In the genomic region with DNA sequence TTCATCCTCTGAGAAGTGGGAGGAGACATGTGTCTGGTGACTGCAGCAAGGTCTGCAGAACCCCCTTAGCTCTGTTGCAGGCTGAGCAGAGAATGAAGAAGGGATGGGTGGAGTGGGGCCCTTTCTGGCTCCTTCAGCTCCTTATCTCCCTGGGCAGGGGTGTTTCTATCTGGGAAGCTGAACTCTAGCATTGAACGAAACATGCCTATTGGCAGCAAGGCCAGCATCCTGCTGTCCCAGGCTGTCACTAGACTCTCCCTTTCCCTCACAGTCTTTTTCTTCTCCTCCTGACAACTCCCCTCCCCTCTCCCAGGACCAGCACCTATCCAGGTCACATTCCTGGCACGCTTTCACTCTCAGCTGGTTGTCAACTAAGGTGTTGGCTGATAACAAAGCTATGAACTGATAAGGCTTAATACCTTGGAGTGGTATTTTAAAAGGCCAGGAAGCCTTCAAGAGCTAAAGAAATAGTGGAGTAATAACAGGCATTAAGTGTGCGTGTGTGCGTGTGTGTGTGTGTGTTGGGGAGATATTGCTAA, we compare ENCODE assay signal across 15 cellular contexts.
"Had no signal": no experiment of that assay in that cellular context is flagged by ENCODE, and none has a peak within 500 bp of the region (broad histone marks: within the 10 kb centered on the region; RNA-seq: fewer than 3 reads in every experiment).

No MANE protein-coding gene starts in this region.

- H3K27ac Mint-ChIP-seq: activated CD4-positive, alpha-beta memory T cell treated with anti-CD3 and anti-CD28 coated beads, Interleukin-2, amount 10 ng/mL, durations not matched to agents 7 days and 5 days; activated naive CD8-positive, alpha-beta T cell treated with anti-CD3 and anti-CD28 coated beads, Interleukin-2, amount 10 ng/mL, durations not matched to agents 7 days and 5 days; nephron; stimulated activated naive CD8-positive, alpha-beta T cell treated with anti-CD3 and anti-CD28 coated beads, Interleukin-15, amount 100 ng/mL, for 72 hours; T-helper 2 cell treated with Interferon-gamma antibody and Interleukin-4, amounts not matched to agents 5 μg/mL and 100 μg/mL, for 36 hours had no signal

- H3K27ac ChIP-seq: esophagus squamous epithelium had no signal

- H3K4me1 Mint-ChIP-seq: activated CD4-positive, alpha-beta memory T cell treated with anti-CD3 and anti-CD28 coated beads, Interleukin-2, amount 10 ng/mL, durations not matched to agents 7 days and 5 days; activated naive CD8-positive, alpha-beta T cell treated with anti-CD3 and anti-CD28 coated beads, Interleukin-2, amount 10 ng/mL, durations not matched to agents 7 days and 5 days; nephron; stimulated activated naive CD8-positive, alpha-beta T cell treated with anti-CD3 and anti-CD28 coated beads, Interleukin-15, amount 100 ng/mL, for 72 hours had no signal

- ATAC-seq: stimulated activated naive CD8-positive, alpha-beta T cell treated with anti-CD3 and anti-CD28 coated beads, Interleukin-15, amount 100 ng/mL, for 72 hours had no signal

- H3K9me3 ChIP-seq: esophagus squamous epithelium had no signal

- H3K4me3 ChIP-seq: esophagus squamous epithelium had no signal

- H3K4me3 Mint-ChIP-seq: activated CD4-positive, alpha-beta memory T cell treated with anti-CD3 and anti-CD28 coated beads, Interleukin-2, amount 10 ng/mL, durations not matched to agents 7 days and 5 days; activated naive CD8-positive, alpha-beta T cell treated with anti-CD3 and anti-CD28 coated beads, Interleukin-2, amount 10 ng/mL, durations not matched to agents 7 days and 5 days; nephron; stimulated activated naive CD8-positive, alpha-beta T cell treated with anti-CD3 and anti-CD28 coated beads, Interleukin-15, amount 100 ng/mL, for 72 hours; T-helper 2 cell treated with Interferon-gamma antibody and Interleukin-4, amounts not matched to agents 5 μg/mL and 100 μg/mL, for 36 hours had no signal

- H3K36me3 Mint-ChIP-seq: activated naive CD8-positive, alpha-beta T cell treated with anti-CD3 and anti-CD28 coated beads, Interleukin-2, amount 10 ng/mL, durations not matched to agents 7 days and 5 days had no signal

- H3K4me1 ChIP-seq: esophagus squamous epithelium had no signal

- DNase-seq: activated CD4-positive, alpha-beta memory T cell treated with anti-CD3 and anti-CD28 coated beads, Interleukin-2, amount 10 ng/mL, durations not matched to agents 7 days and 5 days; activated CD4-positive, alpha-beta T cell treated with anti-CD3 and anti-CD28 coated beads for 1 hour; activated gamma-delta T cell treated with Interleukin-2 at 50 U/mL for 16 hours; activated naive CD8-positive, alpha-beta T cell treated with anti-CD3 and anti-CD28 coated beads, Interleukin-2, amount 10 ng/mL, durations not matched to agents 7 days and 5 days; activated T-cell treated with anti-CD3 and anti-CD28 coated beads, Interleukin-2, amount 50 U/mL, for 48 hours; aorta; esophagus squamous epithelium; foreskin fibroblast; mammary epithelial cell; stimulated activated CD4-positive, alpha-beta T cell treated with anti-CD3 and anti-CD28 coated beads, Interleukin-4, amount 100 ng/mL, for 1 hour; stimulated activated CD8-positive, alpha-beta memory T cell treated with anti-CD3 and anti-CD28 coated beads, Interleukin-4, amount 100 ng/mL, for 48 hours; stimulated activated naive CD8-positive, alpha-beta T cell treated with anti-CD3 and anti-CD28 coated beads, Interleukin-15, amount 100 ng/mL, for 72 hours; SW 1271 had no signal

- H3K27me3 Mint-ChIP-seq: activated naive CD8-positive, alpha-beta T cell treated with anti-CD3 and anti-CD28 coated beads, Interleukin-2, amount 10 ng/mL, durations not matched to agents 7 days and 5 days; stimulated activated naive CD8-positive, alpha-beta T cell treated with anti-CD3 and anti-CD28 coated beads, Interleukin-15, amount 100 ng/mL, for 72 hours had no signal

- H3K36me3 ChIP-seq: esophagus squamous epithelium had no signal

- H3K9me3 Mint-ChIP-seq: activated CD4-positive, alpha-beta memory T cell treated with anti-CD3 and anti-CD28 coated beads, Interleukin-2, amount 10 ng/mL, durations not matched to agents 7 days and 5 days; activated naive CD8-positive, alpha-beta T cell treated with anti-CD3 and anti-CD28 coated beads, Interleukin-2, amount 10 ng/mL, durations not matched to agents 7 days and 5 days; T-helper 2 cell treated with Interferon-gamma antibody and Interleukin-4, amounts not matched to agents 5 μg/mL and 100 μg/mL, for 36 hours had no signal
